In the genomic region with DNA sequence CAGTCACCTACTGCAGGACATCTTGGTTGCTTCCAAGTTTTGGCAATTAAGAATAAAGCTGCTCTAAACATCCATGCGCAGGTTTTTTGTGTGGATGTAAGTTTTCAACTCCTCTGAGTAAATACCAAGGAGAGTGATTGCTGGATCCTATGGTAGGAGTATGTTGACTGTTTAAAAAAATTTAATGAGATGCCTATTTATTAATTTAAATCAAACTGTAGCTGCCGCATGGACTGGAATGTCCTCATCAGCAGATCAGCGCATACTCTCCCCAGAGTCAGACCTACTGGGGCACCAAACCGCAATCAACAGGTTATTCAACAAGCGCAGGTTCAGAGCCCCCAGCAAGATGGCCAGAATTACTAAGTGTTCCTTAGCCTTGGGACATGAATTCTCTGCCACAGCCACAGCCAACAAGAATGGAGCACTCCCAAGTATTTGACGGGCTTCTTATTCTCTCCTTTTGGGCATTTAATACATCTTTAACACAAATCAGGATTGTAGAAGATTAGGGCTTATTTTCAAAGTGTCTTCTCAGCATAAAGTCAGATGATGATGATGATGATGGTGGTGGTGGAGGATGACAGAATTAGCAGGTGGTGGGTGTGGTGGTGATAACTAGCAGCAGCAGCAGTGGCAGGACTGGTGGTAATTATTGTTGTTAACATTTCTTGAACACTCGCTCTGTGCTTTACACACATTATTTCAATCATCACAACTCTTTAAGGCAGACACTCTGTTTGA, we compare ENCODE assay signal across 16 cellular contexts.
"Had no signal": no experiment of that assay in that cellular context is flagged by ENCODE, and none has a peak within 500 bp of the region (broad histone marks: within the 10 kb centered on the region; RNA-seq: fewer than 3 reads in every experiment).

No MANE protein-coding gene starts in this region.

- H3K27me3 Mint-ChIP-seq: activated B cell treated with CpG ODN at 0.5 μM for 24 hours; activated CD4-positive, alpha-beta T cell treated with anti-CD3 and anti-CD28 coated beads, Interleukin-2, amount 10 ng/mL, durations not matched to agents 7 days and 5 days; activated naive CD8-positive, alpha-beta T cell treated with anti-CD3 and anti-CD28 coated beads for 36 hours; T-helper 17 cell had no signal

- H3K27me3 ChIP-seq: gastrocnemius medialis, thyroid gland, vagina had no signal

- H3K9me3 Mint-ChIP-seq: activated B cell treated with CpG ODN at 0.5 μM for 24 hours; activated CD4-positive, alpha-beta T cell treated with anti-CD3 and anti-CD28 coated beads, Interleukin-2, amount 10 ng/mL, durations not matched to agents 7 days and 5 days; activated naive CD8-positive, alpha-beta T cell treated with anti-CD3 and anti-CD28 coated beads for 36 hours had no signal

- H3K9me3 ChIP-seq: gastrocnemius medialis, thyroid gland, vagina had no signal

- H3K27ac ChIP-seq: gastrocnemius medialis, parathyroid adenoma, skin epidermis, thyroid gland, vagina had no signal

- H3K4me3 ChIP-seq: gastrocnemius medialis, skin epidermis, thyroid gland, vagina had no signal

- H3K36me3 ChIP-seq: gastrocnemius medialis, thyroid gland, vagina had no signal

- H3K27ac Mint-ChIP-seq: activated B cell treated with CpG ODN at 0.5 μM for 24 hours; activated naive CD8-positive, alpha-beta T cell treated with anti-CD3 and anti-CD28 coated beads for 36 hours had no signal

- DNase-seq: activated B cell treated with CpG ODN at 0.5 μM for 24 hours; activated CD4-positive, alpha-beta T cell treated with anti-CD3 and anti-CD28 coated beads, Interleukin-2, amount 10 ng/mL, durations not matched to agents 7 days and 5 days; activated gamma-delta T cell treated with Interleukin-2 at 50 U/mL for 16 hours; activated naive CD8-positive, alpha-beta T cell treated with anti-CD3 and anti-CD28 coated beads for 36 hours; activated T-cell treated with anti-CD3 and anti-CD28 coated beads for 4 hours; effector CD8-positive, alpha-beta T cell; gastrocnemius medialis; kidney; retina; stimulated activated CD4-positive, alpha-beta T cell treated with anti-CD3 and anti-CD28 coated beads, Interleukin-4, amount 100 ng/mL, for 4 hours; T-helper 17 cell; thyroid gland had no signal

- H3K4me3 Mint-ChIP-seq: activated B cell treated with CpG ODN at 0.5 μM for 24 hours; activated CD4-positive, alpha-beta T cell treated with anti-CD3 and anti-CD28 coated beads, Interleukin-2, amount 10 ng/mL, durations not matched to agents 7 days and 5 days; activated naive CD8-positive, alpha-beta T cell treated with anti-CD3 and anti-CD28 coated beads for 36 hours; T-helper 17 cell had no signal

- H3K4me1 ChIP-seq: thyroid gland had no signal

- ATAC-seq: gastrocnemius medialis, T-helper 17 cell had no signal

- FAIRE-seq: colon, kidney had no signal

- H3K9ac ChIP-seq: parathyroid adenoma had no signal
